Comparison of ENCODE assay signal across 33 cellular contexts in the genomic region with DNA sequence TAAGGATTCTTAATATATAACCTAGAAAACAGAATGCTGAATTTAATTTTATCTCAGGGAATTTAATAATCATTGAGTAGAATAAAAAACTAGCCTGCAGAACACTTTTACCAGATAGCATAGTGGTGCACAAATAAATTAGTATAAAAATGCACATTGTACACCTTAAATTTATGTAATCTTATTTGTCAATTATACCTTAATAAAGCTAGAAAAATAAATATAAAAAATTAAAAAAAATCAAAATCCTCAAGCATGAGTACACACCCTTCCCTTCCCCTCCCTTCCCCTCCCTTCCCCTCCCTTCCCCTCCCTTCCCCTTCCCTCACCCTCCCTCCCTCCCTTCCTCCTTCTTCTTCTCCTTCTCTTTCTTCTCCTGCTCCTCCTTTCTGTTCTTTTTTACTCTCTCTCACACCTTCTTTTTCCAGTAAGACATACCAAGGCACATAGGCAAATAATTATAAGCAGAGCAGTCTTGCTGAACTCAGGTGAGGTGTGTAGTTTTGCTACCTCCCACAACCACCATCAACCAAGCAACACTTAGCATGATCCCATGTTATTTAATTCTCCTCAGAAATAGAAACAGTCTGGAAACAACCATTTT.
"Had no signal": no experiment of that assay in that cellular context is flagged by ENCODE, and none has a peak within 500 bp of the region (broad histone marks: within the 10 kb centered on the region; RNA-seq: fewer than 3 reads in every experiment).

No MANE protein-coding gene starts in this region.

- ATAC-seq: naive thymus-derived CD4-positive, alpha-beta T cell; natural killer cell; psoas muscle; right cardiac atrium; sciatic nerve; stimulated activated memory B cell treated with anti-CD40 and anti-IgM and Interleukin-4, amounts not matched to agents 10 μg/mL and 1 μg/mL and 100 μg/mL, for 72 hours; stimulated activated naive CD8-positive, alpha-beta T cell treated with anti-CD3 and anti-CD28 coated beads, Interleukin-15, amount 100 ng/mL, for 72 hours; stimulated activated naive CD8-positive, alpha-beta T cell treated with anti-CD3 and anti-CD28 coated beads, Interleukin-15, Interleukin-2, amounts not matched to agents 100 U/mL and 50 U/mL, for 24 hours; upper lobe of right lung had no signal

- H3K79me2 ChIP-seq: parathyroid adenoma had no signal

- H3K9me3 ChIP-seq: neutrophil, ovary, suprapubic skin, testis, tibial artery, transverse colon, upper lobe of right lung, uterus had no signal

- H3K9ac ChIP-seq: parathyroid adenoma had no signal

- H3K36me3 ChIP-seq: neutrophil, ovary, spleen, suprapubic skin, tibial artery, transverse colon, upper lobe of right lung, uterus had no signal

- H3K4me1 Mint-ChIP-seq: naive thymus-derived CD4-positive, alpha-beta T cell; natural killer cell; neural crest cell; stimulated activated memory B cell treated with anti-CD40 and anti-IgM and Interleukin-4, amounts not matched to agents 10 μg/mL and 1 μg/mL and 100 μg/mL, for 72 hours; stimulated activated naive CD8-positive, alpha-beta T cell treated with anti-CD3 and anti-CD28 coated beads, Interleukin-15, amount 100 ng/mL, for 72 hours had no signal

- H3K9me3 Mint-ChIP-seq: type B pancreatic cell had no signal

- H3K27me3 Mint-ChIP-seq: naive thymus-derived CD4-positive, alpha-beta T cell; progenitor cell of endocrine pancreas; stimulated activated memory B cell treated with anti-CD40 and anti-IgM and Interleukin-4, amounts not matched to agents 10 μg/mL and 1 μg/mL and 100 μg/mL, for 72 hours; stimulated activated naive CD8-positive, alpha-beta T cell treated with anti-CD3 and anti-CD28 coated beads, Interleukin-15, amount 100 ng/mL, for 72 hours; type B pancreatic cell had no signal

- H3K4me3 Mint-ChIP-seq: naive thymus-derived CD4-positive, alpha-beta T cell; natural killer cell; nephron; neural crest cell; stimulated activated memory B cell treated with anti-CD40 and anti-IgM and Interleukin-4, amounts not matched to agents 10 μg/mL and 1 μg/mL and 100 μg/mL, for 72 hours; stimulated activated naive CD8-positive, alpha-beta T cell treated with anti-CD3 and anti-CD28 coated beads, Interleukin-15, amount 100 ng/mL, for 72 hours; type B pancreatic cell had no signal

- H2AFZ ChIP-seq: parathyroid adenoma had no signal

- H3K4me1 ChIP-seq: parathyroid adenoma, psoas muscle, spleen, suprapubic skin, testis, tibial artery, transverse colon, upper lobe of right lung, uterus had no signal

- H3K4me2 ChIP-seq: smooth muscle cell had no signal

- H3K27ac Mint-ChIP-seq: naive thymus-derived CD4-positive, alpha-beta T cell; natural killer cell; nephron; progenitor cell of endocrine pancreas; stimulated activated memory B cell treated with anti-CD40 and anti-IgM and Interleukin-4, amounts not matched to agents 10 μg/mL and 1 μg/mL and 100 μg/mL, for 72 hours; stimulated activated naive CD8-positive, alpha-beta T cell treated with anti-CD3 and anti-CD28 coated beads, Interleukin-15, amount 100 ng/mL, for 72 hours; type B pancreatic cell had no signal

- DNase-seq: naive thymus-derived CD4-positive, alpha-beta T cell; natural killer cell; nucleus accumbens; ovary; posterior cingulate gyrus; psoas muscle; right cardiac atrium; spleen; stimulated activated CD4-positive, alpha-beta T cell treated with anti-CD3 and anti-CD28 coated beads, Interleukin-12 subunit alpha, Interleukin-12 subunit beta, amount 100 ng/mL, for 4 hours; stimulated activated CD4-positive, alpha-beta T cell treated with anti-CD3 and anti-CD28 coated beads, Interleukin-1b, Interleukin-23, amount 100 ng/mL, for 48 hours; stimulated activated CD4-positive, alpha-beta T cell treated with anti-CD3 and anti-CD28 coated beads, Interleukin-4, amount 100 ng/mL, for 1 hour; stimulated activated CD4-positive, alpha-beta T cell treated with anti-CD3 and anti-CD28 coated beads, Interleukin-4, amount 100 ng/mL, for 4 hours; stimulated activated CD8-positive, alpha-beta memory T cell treated with anti-CD3 and anti-CD28 coated beads, Interleukin-4, amount 100 ng/mL, for 48 hours; stimulated activated naive CD4-positive, alpha-beta T cell; stimulated activated naive CD8-positive, alpha-beta T cell treated with anti-CD3 and anti-CD28 coated beads, Interleukin-15, amount 100 ng/mL, for 72 hours; stimulated activated naive CD8-positive, alpha-beta T cell treated with anti-CD3 and anti-CD28 coated beads, Interleukin-15, Interleukin-2, amounts not matched to agents 100 U/mL and 50 U/mL, for 24 hours; substantia nigra; testis; tibial artery; transverse colon; upper lobe of right lung; uterus had no signal

- H3K27ac ChIP-seq: neutrophil, ovary, parathyroid adenoma, psoas muscle, skin epidermis, spleen, suprapubic skin, testis, tibial artery, transverse colon, upper lobe of right lung, uterus had no signal

- H3K27me3 ChIP-seq: neutrophil, ovary, spleen, suprapubic skin, testis, tibial artery, transverse colon, upper lobe of right lung, uterus had no signal

- H3K4me3 ChIP-seq: ovary, psoas muscle, skin epidermis, smooth muscle cell, spleen, suprapubic skin, testis, tibial artery, transverse colon, upper lobe of right lung, uterus had no signal

- H3K36me3 Mint-ChIP-seq: naive thymus-derived CD4-positive, alpha-beta T cell; natural killer cell; stimulated activated memory B cell treated with anti-CD40 and anti-IgM and Interleukin-4, amounts not matched to agents 10 μg/mL and 1 μg/mL and 100 μg/mL, for 72 hours; type B pancreatic cell had no signal
